ENCODE assay signal across 15 cellular contexts in genomic region chr15:72193781-72194396, GRCh38. TPM values are rescaled to one million over a fixed set of nuclear protein-coding genes. Genes with fewer than 3 reads are reported as not detected.
DNase-seq lines count a peak whose midpoint lies in the region; TF ChIP-seq lines count a peak whose summit lies in the region.
"Had no signal": no experiment of that assay in that cellular context is flagged by ENCODE, and none has a peak within 500 bp of the region (broad histone marks: within the 10 kb centered on the region; RNA-seq: fewer than 3 reads in every experiment).

No MANE protein-coding gene starts in this region.

- H3K9me3 Mint-ChIP-seq in progenitor cell of endocrine pancreas (ENCODE audit: low read depth): no peaks in the 10 kb centered on the region

- H3K4me1 Mint-ChIP-seq in progenitor cell of endocrine pancreas (ENCODE audit: low read depth): peaks cover 5% of the 10 kb centered on the region

- peaks cover 2 to 9% of the 10 kb centered on the region in 2 experiments for H3K36me3 ChIP-seq in HEK293 (ENCODE audit: control insufficient read depth in 2 of 2, insufficient read depth in 1 of 2, low read length in 2 of 2)

- no peak overlapping the region for H3K27ac ChIP-seq in HEK293 (ENCODE audit: extremely low read depth, low read depth, low read length)
- H3K27ac ChIP-seq: C4-2B had no signal

- H3K9me3 ChIP-seq in HEK293 (ENCODE audit: control insufficient read depth, insufficient read depth, low read depth, low read length): no peaks in the 10 kb centered on the region
- H3K9me3 ChIP-seq: HAP-1 had no signal

- CTCF ChIA-PET in HEK293 (lab: Yijun Ruan, JAX): interaction anchor here (0.5 to 1.5 kb wide), 5 partner anchors 17 to 451 kb away, joined by 3 read pairs; no protein-coding TSS in a partner anchor

- H3K4me1 ChIP-seq in HEK293 (ENCODE audit: control insufficient read depth, insufficient read depth, low read length): no peaks in the 10 kb centered on the region; the same call in 1 of the 2 replicates
- H3K4me1 ChIP-seq: HAP-1 had no signal

- TF ChIP-seq CTCF in HEK293 (tag by site-specific recombination; IDR thresholded peaks at IDR 0.05) (no peak), progenitor cell of endocrine pancreas (IDR thresholded peaks at IDR 0.05; ENCODE audit: unreplicated experiment) (no peak)

- DNase-seq in NCI-H2171 treated with DMSO at 0.1 percent for 48 hours (lab: John Stamatoyannopoulos, UW) (peak; percentile 68), ecto neural progenitor cell (ENCODE audit: low spot score) (peak; percentile 27), progenitor cell of endocrine pancreas (ENCODE audit: low spot score, unreplicated experiment) (no peak), AG08396 (ENCODE audit: low spot score) (no peak), NCI-H1436 (lab: John Stamatoyannopoulos, UW) (no peak), DMS 273 treated with DMSO at 0.1 percent for 48 hours (lab: John Stamatoyannopoulos, UW) (no peak)
- DNase-seq: DMS153, MM.1S, NCI-H1105 treated with DMSO at 0.1 percent for 48 hours, NCI-H2081, NCI-H774, SHP77 treated with DMSO at 0.1 percent for 48 hours had no signal

- POLR2A ChIA-PET in HEK293 (lab: Yijun Ruan, JAX): interaction anchor here (1.4 kb wide), 1 partner anchor 37 kb away, joined by 5 read pairs; the partner anchor contains the start of gene PKM

- H3K36me3 Mint-ChIP-seq in progenitor cell of endocrine pancreas (ENCODE audit: insufficient read depth): peaks cover 4% of the 10 kb centered on the region

- no peak overlapping the region for H3K4me3 ChIP-seq in HEK293 (ENCODE audit: low read depth, low read length)
- H3K4me3 ChIP-seq: HAP-1 had no signal

- peak overlapping the region; percentile 24 for H3K27ac Mint-ChIP-seq in progenitor cell of endocrine pancreas

- H3K4me3 Mint-ChIP-seq in progenitor cell of endocrine pancreas (ENCODE audit: low read depth): no peak overlapping the region

- peaks cover 47% of the 10 kb centered on the region for H3K27me3 Mint-ChIP-seq in progenitor cell of endocrine pancreas

TF ChIP-seq in HEK293, 187 proteins besides CTCF, POLR2A, EP300 and RAD21:
- TF ChIP-seq KLF16 (tag by site-specific recombination; IDR thresholded peaks at IDR 0.05): no peak
- no peak for TF ChIP-seq ZNF558 (tag by site-specific recombination; IDR thresholded peaks at IDR 0.05)
- TF ChIP-seq ZNF121 (tag by site-specific recombination; IDR thresholded peaks at IDR 0.05): no peak
- no peak for TF ChIP-seq ZSCAN4 (tag by site-specific recombination; IDR thresholded peaks at IDR 0.05)
- TF ChIP-seq ZNF132 (tag by site-specific recombination; IDR thresholded peaks at IDR 0.05; ENCODE audit: borderline replicate concordance): no peak
- no peak for TF ChIP-seq ZNF10 (tag by site-specific recombination; IDR thresholded peaks at IDR 0.05)
- no peak for TF ChIP-seq HOXD13 (CRISPR knock-in tag; IDR thresholded peaks at IDR 0.05; ENCODE audit: borderline replicate concordance)
- peak; percentile 92 for TF ChIP-seq PRDM1 (tag by site-specific recombination; IDR thresholded peaks at IDR 0.05)
- peak; percentile 31; the same call in 1 of the 2 replicates for TF ChIP-seq ZNF341 (tag by site-specific recombination; IDR thresholded peaks at IDR 0.05; ENCODE audit: low read depth)

RNA-seq across cellular contexts. Expression of gene GRAMD2A, which starts 3.7 kb away (rescaled TPM):
- total RNA-seq in progenitor cell of endocrine pancreas: 4.0 and 5.0 TPM in 2 replicates

RNA-seq across cellular contexts. Expression of gene PKM, which starts 37.1 kb away (rescaled TPM):
- 511 and 525 TPM in 2 replicates for total RNA-seq in progenitor cell of endocrine pancreas

Comparison
In these comparisons a context has a peak if more than half of its experiments do, and no peak if none do; other contexts are left out.
1. DNase-seq: peak in NCI-H2171 treated with DMSO at 0.1 percent for 48 hours (single experiment) and ecto neural progenitor cell (single experiment); none in progenitor cell of endocrine pancreas (single experiment), AG08396 (single experiment), NCI-H1436 (single experiment) and DMS 273 treated with DMSO at 0.1 percent for 48 hours (single experiment).